Comparison of ENCODE assay signal across 8 cellular contexts in the genomic region with DNA sequence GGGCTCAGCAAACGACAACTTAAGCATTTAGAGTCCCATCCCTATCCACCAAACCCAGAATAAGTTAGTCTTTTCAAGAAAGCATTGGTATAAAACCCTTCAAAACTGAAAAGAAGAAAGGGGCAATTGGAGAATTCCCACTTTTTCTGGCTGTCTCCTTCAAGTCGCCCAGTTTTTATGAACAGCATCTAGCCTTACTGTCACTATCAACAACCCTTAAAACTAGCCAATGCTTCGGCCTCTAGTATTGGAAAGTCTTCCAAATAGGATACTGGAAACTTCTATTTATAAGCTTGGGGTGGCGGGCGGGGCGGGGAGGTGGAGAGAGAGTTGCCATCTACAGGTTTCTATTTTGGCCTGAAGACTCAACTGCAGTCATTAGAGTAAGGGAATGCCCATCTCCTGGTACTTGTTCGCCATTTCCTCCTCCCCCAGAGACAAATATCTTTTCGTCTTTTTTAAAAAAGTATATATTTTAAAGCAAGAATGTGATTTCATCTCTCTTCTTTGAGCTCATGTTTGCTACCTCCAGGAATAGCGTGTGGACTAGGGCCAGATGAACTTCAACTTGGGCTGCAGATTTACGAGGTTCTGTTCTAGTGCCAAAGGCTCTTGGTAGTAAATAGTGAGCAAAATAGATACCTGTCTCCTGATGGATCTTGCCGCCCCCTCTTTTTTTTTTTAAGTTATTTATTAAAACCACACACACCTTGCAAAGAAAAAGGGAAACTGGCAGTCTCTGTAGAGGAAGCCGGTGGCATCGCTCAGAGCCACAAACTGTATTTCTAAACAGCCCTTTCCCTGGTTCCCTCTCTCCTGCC. TPM values are rescaled to one million over a fixed set of nuclear protein-coding genes. Genes with fewer than 3 reads are reported as not detected.
A peak's percentile ranks its signal among the peaks of the same experiment; 100 is the strongest.
DNase-seq lines count a peak whose midpoint lies in the region; ATAC-seq, FAIRE-seq and TF ChIP-seq lines count a peak whose summit lies in the region.

No MANE protein-coding gene starts in this region.

- H3K27ac ChIP-seq in BLaER1: peak overlapping the region; percentile 100
- peak overlapping the region; percentile 31 for H3K27ac ChIP-seq in keratinocyte (ENCODE audit: control insufficient read depth, insufficient read depth, low read length)
- H3K27ac ChIP-seq in stomach: peak overlapping the region; percentile 52 to 100 (median 98)

- TF ChIP-seq EP300 in stomach (IDR thresholded peaks at IDR 0.05): no peak

- TF ChIP-seq POLR2A in stomach (IDR thresholded peaks at IDR 0.05): no peak

- peaks cover 20% of the 10 kb centered on the region for H3K4me1 ChIP-seq in BLaER1
- peaks cover 49% of the 10 kb centered on the region for H3K4me1 ChIP-seq in keratinocyte (ENCODE audit: control insufficient read depth, extremely low read depth, insufficient read depth, low read length)
- peaks cover 17 to 48% (median 39%) of the 10 kb centered on the region in 4 donors for H3K4me1 ChIP-seq in stomach

- H3K9me1 ChIP-seq in keratinocyte (ENCODE audit: control insufficient read depth, extremely low read depth, insufficient read depth, low read length): no peaks in the 10 kb centered on the region

- WGBS in stomach, 5 donors: 45 to 58% (median 47%) methylated on average over 13 of the region's 13 CpGs

- H3K9ac ChIP-seq in BLaER1: peak overlapping the region; percentile 99
- peak overlapping the region; percentile 81 for H3K9ac ChIP-seq in keratinocyte (ENCODE audit: control insufficient read depth, extremely low read depth, insufficient read depth, low read length)

- TF ChIP-seq CTCF in astrocyte of the cerebellum (IDR thresholded peaks at IDR 0.05; ENCODE audit: low read depth, low read length, missing control alignments) (no peak), keratinocyte (optimal IDR thresholded peaks at IDR 0.05 in 1 of 3, IDR thresholded peaks at IDR 0.05 in 1 of 3, conservative IDR thresholded peaks at IDR 0.05 in 1 of 3; ENCODE audit: extremely low read depth in 1 of 3, insufficient read depth in 2 of 3, low read length in 3 of 3) (no peak), stomach (IDR thresholded peaks at IDR 0.05) (no peak)

- H3K4me2 ChIP-seq in BLaER1: peak overlapping the region; percentile 98
- peak overlapping the region; percentile 95 for H3K4me2 ChIP-seq in keratinocyte (ENCODE audit: control insufficient read depth, extremely low read depth, insufficient read depth, low read depth, low read length)

- H3K27me3 ChIP-seq in BLaER1: no peaks in the 10 kb centered on the region
- no peaks in the 10 kb centered on the region for H3K27me3 ChIP-seq in keratinocyte (ENCODE audit: control insufficient read depth, extremely low read depth, insufficient read depth, low read length)
- no peaks in the 10 kb centered on the region for H3K27me3 ChIP-seq in stomach

- H3K9me3 ChIP-seq in BLaER1: no peaks in the 10 kb centered on the region
- no peaks in the 10 kb centered on the region for H3K9me3 ChIP-seq in keratinocyte (ENCODE audit: control insufficient read depth, low read depth, low read length)
- no peaks in the 10 kb centered on the region for H3K9me3 ChIP-seq in stomach

- ATAC-seq in HG02885 (IDR thresholded peaks at IDR 0.05; ENCODE audit: poor library complexity, unreplicated experiment): no peak

- peak overlapping the region; percentile 97 for H3K4me3 ChIP-seq in BLaER1
- peak overlapping the region; percentile 87 for H3K4me3 ChIP-seq in astrocyte of the cerebellum (ENCODE audit: low read depth, low read length)
- H3K4me3 ChIP-seq in keratinocyte (ENCODE audit: control insufficient read depth in 2 of 3, extremely low read depth in 1 of 3, insufficient read depth in 2 of 3, low read depth in 1 of 3, low read length in 3 of 3): peak overlapping the region; percentile 55 to 100 (median 81)
- peak overlapping the region; percentile 57 to 83 (median 70) for H3K4me3 ChIP-seq in stomach

- in situ Hi-C loops in astrocyte of the cerebellum (cut with HindIII; ENCODE audit: low sequenced_read_pairs): loop anchor here (5.0 to 25.0 kb wide), 5 partner anchors 172 to 1215 kb away; no protein-coding TSS in a partner anchor

- peak; percentile 61 for DNase-seq in LoVo (ENCODE audit: low spot score)
- DNase-seq in astrocyte of the cerebellum (ENCODE audit: low read depth): no peak
- no peak for DNase-seq in keratinocyte (ENCODE audit: low read depth, low spot score)
- DNase-seq in stomach: peak; percentile 55
- DNase-seq in NCI-H1436 (lab: John Stamatoyannopoulos, UW): no peak
- DNase-seq in H4 (ENCODE audit: low spot score): no peak

- no peak for FAIRE-seq in keratinocyte (lab: Jason Lieb, UNC)

- peak overlapping the region; percentile 24 for H2AFZ ChIP-seq in keratinocyte (ENCODE audit: control insufficient read depth, low read length)

- H4K20me1 ChIP-seq in BLaER1 (peaks cover 71% of the 10 kb centered on the region), keratinocyte (ENCODE audit: control insufficient read depth, extremely low read depth, insufficient read depth, low read length) (no peaks in the 10 kb centered on the region)

- H3K79me2 ChIP-seq in keratinocyte (ENCODE audit: control insufficient read depth, insufficient read depth, low read length): peaks cover 31% of the 10 kb centered on the region

- peaks cover 5% of the 10 kb centered on the region; the same call in 1 of the 2 replicates for H3K36me3 ChIP-seq in BLaER1
- no peaks in the 10 kb centered on the region for H3K36me3 ChIP-seq in keratinocyte (ENCODE audit: control insufficient read depth in 2 of 2, extremely low read depth in 1 of 2, insufficient read depth in 2 of 2, low read length in 2 of 2)
- no peaks in the 10 kb centered on the region for H3K36me3 ChIP-seq in stomach

- intact Hi-C loops in stomach (cut with DNase I; ENCODE audit: low total_unique reads): no loop called here

- dilution Hi-C loops in keratinocyte (cut with MboI; ENCODE audit: extremely low pct_ligation_motif_present, low sequenced_read_pairs): loop anchor here (25.0 kb wide), 1 partner anchor 1195 kb away; no protein-coding TSS in a partner anchor

RNA-seq across cellular contexts. Expression of gene BCL6, which starts 2.7 kb away (rescaled TPM):
- polyA plus RNA-seq in keratinocyte (4.1 to 7.8 TPM (median 7.7 TPM) in 3 replicates), stomach (10 to 100 TPM; 11.1 to 36.1 (median 23.4) TPM)
- polyA plus RNA-seq in keratinocyte (2011; ENCODE audit: low read depth): 17.9 TPM
- 3.7 TPM in 2 replicates for polyA plus RNA-seq in keratinocyte (2011; cell fraction: cytosol; rRNA removed)
- polyA plus RNA-seq in keratinocyte (2011; cell fraction: nucleus; rRNA removed): 17.1 and 23.6 TPM in 2 replicates
- polyA plus RNA-seq in keratinocyte (2012; ENCODE audit: low replicate concordance): 10.9 and 81.2 TPM in 2 replicates
- 9.3 to 25.2 TPM (median 9.4 TPM) in 3 replicates for polyA minus RNA-seq in keratinocyte
- 5.9 TPM for polyA minus RNA-seq in keratinocyte (2011; cell fraction: cytosol; rRNA and poly(A)+ RNA removed)
- polyA minus RNA-seq in keratinocyte (2011; cell fraction: nucleus; rRNA and poly(A)+ RNA removed): 13.9 and 17.6 TPM in 2 replicates
- total RNA-seq in stomach: 100 to 1,000 TPM in 1 of 5 donors, 10 to 100 TPM in 4; 11.6 to 112 (median 39.7) TPM
- 5.8 and 9.0 TPM in 2 replicates for total RNA-seq in H4 (2014; rRNA removed; shearing (Covaris generic))

RNA-seq across cellular contexts. Expression of gene RTP2, which starts 40.2 kb away (rescaled TPM):
- polyA plus RNA-seq in keratinocyte: not detected in 3 replicates
- polyA plus RNA-seq in keratinocyte (2011; ENCODE audit: low read depth): not detected
- not detected in 2 replicates for polyA plus RNA-seq in keratinocyte (2011; cell fraction: cytosol; rRNA removed)
- polyA plus RNA-seq in keratinocyte (2011; cell fraction: nucleus; rRNA removed): not detected in 2 replicates
- polyA plus RNA-seq in keratinocyte (2012; ENCODE audit: low replicate concordance): not detected in 2 replicates
- polyA minus RNA-seq in keratinocyte: not detected in 3 replicates
- polyA minus RNA-seq in keratinocyte (2011; cell fraction: cytosol; rRNA and poly(A)+ RNA removed): not detected
- polyA minus RNA-seq in keratinocyte (2011; cell fraction: nucleus; rRNA and poly(A)+ RNA removed): not detected in 2 replicates
- total RNA-seq in stomach: not detected
- not detected for polyA plus RNA-seq in stomach
- total RNA-seq in H4 (2014; rRNA removed; shearing (Covaris generic)): not detected in 2 replicates

Comparison
In these comparisons a context has a peak if more than half of its experiments do, and no peak if none do; other contexts are left out.
1. H3K27ac ChIP-seq: peak in every context shown above with its lines; median percentile 100 in BLaER1; 98 in stomach; 31 in keratinocyte.
2. DNase-seq: peak in LoVo (single experiment) and stomach (single experiment); none in astrocyte of the cerebellum (single experiment), keratinocyte (single experiment), NCI-H1436 (single experiment) and H4 (single experiment).
3. Peak in every context shown above with its lines, with median percentiles within 50 percentile points of each other: H3K4me3 ChIP-seq.